ENCODE assay signal across 24 cellular contexts in the genomic region with DNA sequence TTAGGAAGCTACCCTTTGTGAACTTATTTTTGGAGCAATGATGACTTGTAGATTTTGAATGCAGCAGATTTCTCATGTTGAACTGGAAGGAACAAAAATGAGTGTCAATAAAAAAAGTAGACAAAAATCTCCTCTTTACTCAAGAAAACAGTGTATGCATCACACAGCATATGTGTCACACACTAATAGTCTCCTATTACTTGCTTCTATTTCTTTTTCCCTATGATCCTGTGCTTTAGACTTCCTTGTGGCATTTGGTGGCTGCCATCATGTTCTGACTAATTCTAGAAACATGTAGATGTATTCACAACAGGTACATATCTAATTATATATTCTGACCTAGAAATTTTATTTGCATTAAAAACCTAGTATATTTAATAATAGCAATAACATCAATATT. TPM values are rescaled to one million over a fixed set of nuclear protein-coding genes. Genes with fewer than 3 reads are reported as not detected.
DNase-seq lines count a peak whose midpoint lies in the region; ATAC-seq and TF ChIP-seq lines count a peak whose summit lies in the region.
"Had no signal": no experiment of that assay in that cellular context is flagged by ENCODE, and none has a peak within 500 bp of the region (broad histone marks: within the 10 kb centered on the region; RNA-seq: fewer than 3 reads in every experiment).

No MANE protein-coding gene starts in this region.

- H3K14ac ChIP-seq in IMR-90 (replicated peaks; ENCODE audit: low read depth, low read length): no peak overlapping the region

- H2AK5ac ChIP-seq in IMR-90 (ENCODE audit: low read depth, low read length): no peak overlapping the region

- H3K4me3 ChIP-seq in IMR-90 (ENCODE audit: insufficient read depth, low read depth, low read length) (no peak overlapping the region), gastrocnemius medialis (no peak overlapping the region)
- H3K4me3 ChIP-seq: ascending aorta, heart left ventricle, left ventricle myocardium inferior, SJCRH30, transverse colon had no signal

- no peak for TF ChIP-seq CTCF in IMR-90 (conservative IDR thresholded peaks at IDR 0.05; ENCODE audit: low read depth, low read length)
- no peak for TF ChIP-seq CTCF in chondrocyte (IDR thresholded peaks at IDR 0.05)
- TF ChIP-seq CTCF in gastrocnemius medialis (IDR thresholded peaks at IDR 0.05 in 4 of 5, conservative IDR thresholded peaks at IDR 0.05 in 1 of 5): no peak

- peaks cover 10% of the 10 kb centered on the region for H3K9me1 ChIP-seq in IMR-90 (ENCODE audit: insufficient read depth, low read length)

- peaks cover 71% of the 10 kb centered on the region for H4K20me1 ChIP-seq in IMR-90 (ENCODE audit: insufficient read depth, low read length)

- no TSS peak for BruUV-seq in IMR-90 (replicated peaks; lab: Mats Ljungman, UMichigan)

- no peak overlapping the region for H3K4ac ChIP-seq in IMR-90 (ENCODE audit: low read depth, low read length)

- H3K27me3 ChIP-seq in IMR-90 (ENCODE audit: control insufficient read depth, insufficient read depth, low read length) (no peaks in the 10 kb centered on the region), gastrocnemius medialis (no peaks in the 10 kb centered on the region)
- H3K27me3 ChIP-seq: ascending aorta, heart left ventricle, SJCRH30, transverse colon had no signal

- H3K4me2 ChIP-seq in IMR-90 (ENCODE audit: low read depth, low read length): no peak overlapping the region

- ATAC-seq in IMR-90 (ENCODE audit: low read depth): peak; percentile 56
- peak; percentile 22 to 39 for ATAC-seq in gastrocnemius medialis
- ATAC-seq: effector memory CD8-positive, alpha-beta T cell; heart left ventricle; HepG2; stimulated activated naive CD8-positive, alpha-beta T cell treated with anti-CD3 and anti-CD28 coated beads, Interleukin-15, Interleukin-2, amounts not matched to agents 100 U/mL and 50 U/mL, for 24 hours had no signal

- H3K9me3 Mint-ChIP-seq in chondrocyte (ENCODE audit: low read depth): no peaks in the 10 kb centered on the region
- H3K9me3 Mint-ChIP-seq: activated CD4-positive, alpha-beta memory T cell treated with anti-CD3 and anti-CD28 coated beads for 36 hours; activated naive CD4-positive, alpha-beta T cell treated with anti-CD3 and anti-CD28 coated beads, Interleukin-2, amount 10 ng/mL, durations not matched to agents 7 days and 5 days; effector memory CD8-positive, alpha-beta T cell had no signal

- H2BK15ac ChIP-seq in IMR-90 (ENCODE audit: low read depth, low read length): no peak overlapping the region

- no peak overlapping the region for H4K91ac ChIP-seq in IMR-90 (ENCODE audit: insufficient read depth, low read depth, low read length)

- H3K18ac ChIP-seq in IMR-90 (ENCODE audit: low read depth, low read length): no peak overlapping the region

- CTCF ChIA-PET in IMR-90 (lab: Yijun Ruan, JAX): no interaction called here

- H3K9me3 ChIP-seq in IMR-90 (ENCODE audit: control insufficient read depth, insufficient read depth, low read length): no peaks in the 10 kb centered on the region
- no peaks in the 10 kb centered on the region for H3K9me3 ChIP-seq in gastrocnemius medialis
- H3K9me3 ChIP-seq: ascending aorta, Caco-2, heart left ventricle, left ventricle myocardium inferior, SJCRH30, transverse colon had no signal

- H3K27ac Mint-ChIP-seq in chondrocyte (ENCODE audit: unreplicated experiment): peak overlapping the region; percentile 67
- H3K27ac Mint-ChIP-seq: activated CD4-positive, alpha-beta memory T cell treated with anti-CD3 and anti-CD28 coated beads for 36 hours; activated naive CD4-positive, alpha-beta T cell treated with anti-CD3 and anti-CD28 coated beads, Interleukin-2, amount 10 ng/mL, durations not matched to agents 7 days and 5 days; B cell; progenitor cell of endocrine pancreas had no signal

- H3K36me3 ChIP-seq in IMR-90 (ENCODE audit: control insufficient read depth, insufficient read depth, low read length) (0 out of 2 replicates have a peak, but pooled peaks cover 2% of the 10 kb centered on the region), gastrocnemius medialis (no peaks in the 10 kb centered on the region)
- H3K36me3 ChIP-seq: ascending aorta, left ventricle myocardium inferior, transverse colon had no signal

- dilution Hi-C loops in IMR-90 (cut with HindIII; ENCODE audit: low sequenced_read_pairs, unreplicated experiment): no loop called here

- no peak overlapping the region for H3K4me3 Mint-ChIP-seq in chondrocyte (ENCODE audit: unreplicated experiment)
- H3K4me3 Mint-ChIP-seq: activated CD4-positive, alpha-beta memory T cell treated with anti-CD3 and anti-CD28 coated beads for 36 hours; activated naive CD4-positive, alpha-beta T cell treated with anti-CD3 and anti-CD28 coated beads, Interleukin-2, amount 10 ng/mL, durations not matched to agents 7 days and 5 days; B cell; effector memory CD8-positive, alpha-beta T cell had no signal

- no peak overlapping the region for H4K8ac ChIP-seq in IMR-90 (ENCODE audit: low read depth in 2 of 2, low read length in 2 of 2)

- H2BK5ac ChIP-seq in IMR-90 (ENCODE audit: low read depth, low read length, poor library complexity, severe bottlenecking): peak overlapping the region; percentile 13

- peaks cover 15 to 72% of the 10 kb centered on the region in 2 experiments for H3K79me1 ChIP-seq in IMR-90 (ENCODE audit: low read depth in 1 of 2, low read length in 2 of 2)

- H3K36me3 Mint-ChIP-seq in chondrocyte (ENCODE audit: low read depth): no peaks in the 10 kb centered on the region

- H2BK20ac ChIP-seq in IMR-90 (ENCODE audit: low read depth, low read length): no peak overlapping the region

- H3K4me1 Mint-ChIP-seq in chondrocyte (ENCODE audit: low read depth): peaks cover 38% of the 10 kb centered on the region

- intact Hi-C loops in IMR-90 (cut with micrococcal nuclease) (loop anchor here (10.0 kb wide), 1 partner anchor 207 kb away; no protein-coding TSS in a partner anchor), gastrocnemius medialis (cut with DNase I; ENCODE audit: low total_unique reads) (loop anchor here (5.0 to 10.0 kb wide), 2 partner anchors 141 to 1863 kb away; a partner anchor contains a TSS)

- no peaks in the 10 kb centered on the region for H3K27me3 Mint-ChIP-seq in chondrocyte (ENCODE audit: low read depth)
- H3K27me3 Mint-ChIP-seq: activated CD4-positive, alpha-beta memory T cell treated with anti-CD3 and anti-CD28 coated beads for 36 hours; activated naive CD4-positive, alpha-beta T cell treated with anti-CD3 and anti-CD28 coated beads, Interleukin-2, amount 10 ng/mL, durations not matched to agents 7 days and 5 days; B cell; effector memory CD8-positive, alpha-beta T cell; progenitor cell of endocrine pancreas had no signal

- no peak overlapping the region for H2BK120ac ChIP-seq in IMR-90 (ENCODE audit: low read depth, low read length)

- H3K27ac ChIP-seq in IMR-90 (ENCODE audit: insufficient read depth, low read length) (no peak overlapping the region), gastrocnemius medialis (peak overlapping the region; percentile 47 to 84 (median 58))
- H3K27ac ChIP-seq: ascending aorta, left ventricle myocardium inferior, SJCRH30, transverse colon had no signal

- no peak overlapping the region for H3K56ac ChIP-seq in IMR-90 (ENCODE audit: extremely low read depth, insufficient read depth, low read length)

- DNase-seq in EH (ENCODE audit: low read depth) (peak; percentile 56), IMR-90 (peak; percentile 48), chondrocyte (ENCODE audit: low spot score) (no peak), gastrocnemius medialis (no peak), NCI-H1930 (lab: John Stamatoyannopoulos, UW) (no peak), NCI-H774 (lab: John Stamatoyannopoulos, UW) (no peak), midbrain (lab: John Stamatoyannopoulos, UW) (no peak)
- DNase-seq: activated CD4-positive, alpha-beta memory T cell treated with anti-CD3 and anti-CD28 coated beads for 36 hours; activated naive CD4-positive, alpha-beta T cell treated with anti-CD3 and anti-CD28 coated beads, Interleukin-2, amount 10 ng/mL, durations not matched to agents 7 days and 5 days; Caco-2; effector memory CD8-positive, alpha-beta T cell; H7; heart left ventricle; left ventricle myocardium inferior; NCI-H1694; SJCRH30; stimulated activated CD4-positive, alpha-beta T cell treated with anti-CD3 and anti-CD28 coated beads, Interleukin-2, amount 100 ng/mL, for 48 hours; stimulated activated naive CD8-positive, alpha-beta T cell treated with anti-CD3 and anti-CD28 coated beads, Interleukin-15, Interleukin-2, amounts not matched to agents 100 U/mL and 50 U/mL, for 24 hours; T-helper 2 cell; transverse colon had no signal

- H2AFZ ChIP-seq in IMR-90 (replicated peaks; ENCODE audit: low read length, poor library complexity): no peak overlapping the region

- in situ Hi-C loops in IMR-90 (cut with MboI; ENCODE audit: low sequenced_read_pairs) (no loop called here), gastrocnemius medialis (cut with MboI; ENCODE audit: low sequenced_read_pairs in 4 of 4) (no loop called here)

- no peak overlapping the region for H2AK9ac ChIP-seq in IMR-90 (replicated peaks; ENCODE audit: low read depth, low read length, poor library complexity)

- no peak overlapping the region for H3K23ac ChIP-seq in IMR-90 (ENCODE audit: low read depth, low read length)

- H4K5ac ChIP-seq in IMR-90 (ENCODE audit: low read depth, low read length): no peak overlapping the region

- no peak for TF ChIP-seq POLR2A in IMR-90 (IDR thresholded peaks at IDR 0.05; ENCODE audit: low read depth, low read length)
- TF ChIP-seq POLR2A in gastrocnemius medialis (IDR thresholded peaks at IDR 0.05): no peak

- no peak for TF ChIP-seq RAD21 in IMR-90 (IDR thresholded peaks at IDR 0.05; ENCODE audit: low read length)

- POLR2A ChIA-PET in IMR-90 (lab: Charles Lee; ENCODE audit: unreplicated experiment): no interaction called here

- H3K9ac ChIP-seq in IMR-90 (ENCODE audit: low read depth, low read length): no peak overlapping the region

- peaks cover 8% of the 10 kb centered on the region for H3K4me1 ChIP-seq in IMR-90 (ENCODE audit: control insufficient read depth, insufficient read depth, low read length)
- H3K4me1 ChIP-seq in gastrocnemius medialis: peaks cover 54 to 66% of the 10 kb centered on the region in 2 donors
- H3K4me1 ChIP-seq: Caco-2 had no signal

TF ChIP-seq in IMR-90, 13 proteins besides CTCF, POLR2A, EP300 and RAD21 (continues in another document):
- TF ChIP-seq, protein P1, sequence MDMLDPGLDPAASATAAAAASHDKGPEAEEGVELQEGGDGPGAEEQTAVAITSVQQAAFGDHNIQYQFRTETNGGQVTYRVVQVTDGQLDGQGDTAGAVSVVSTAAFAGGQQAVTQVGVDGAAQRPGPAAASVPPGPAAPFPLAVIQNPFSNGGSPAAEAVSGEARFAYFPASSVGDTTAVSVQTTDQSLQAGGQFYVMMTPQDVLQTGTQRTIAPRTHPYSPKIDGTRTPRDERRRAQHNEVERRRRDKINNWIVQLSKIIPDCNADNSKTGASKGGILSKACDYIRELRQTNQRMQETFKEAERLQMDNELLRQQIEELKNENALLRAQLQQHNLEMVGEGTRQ (IDR thresholded peaks at IDR 0.05; ENCODE audit: low read depth, low read length): no peak

RNA-seq across cellular contexts. Expression of a gene that starts 14.3 kb away (rescaled TPM):
- 26.1 and 39.3 TPM in 2 replicates for total RNA-seq in IMR-90 (2012; rRNA removed)
- polyA plus RNA-seq in IMR-90 (2012; rRNA removed): 5.1 and 5.4 TPM in 2 replicates
- polyA plus RNA-seq in IMR-90 (2012; cell fraction: cytosol; rRNA removed): 2.0 and 7.1 TPM in 2 replicates
- 1.6 and 13.7 TPM in 2 replicates for polyA plus RNA-seq in IMR-90 (2012; cell fraction: nucleus; rRNA removed; ENCODE audit: low replicate concordance)
- total RNA-seq in chondrocyte: 24.7 to 26.8 TPM (median 25.7 TPM) in 3 replicates
- total RNA-seq in gastrocnemius medialis: 10 to 100 TPM; 17.6 to 88.9 (median 37.8) TPM

Comparison
In these comparisons a context has a peak if more than half of its experiments do, and no peak if none do; other contexts are left out.
1. DNase-seq: peak in EH (single experiment) and IMR-90 (single experiment); none in chondrocyte (single experiment), gastrocnemius medialis (0 of 2), NCI-H1930 (0 of 2), NCI-H774 (single experiment) and midbrain (single experiment).